29 cellular contexts compared by ENCODE assay signal in the genomic region with DNA sequence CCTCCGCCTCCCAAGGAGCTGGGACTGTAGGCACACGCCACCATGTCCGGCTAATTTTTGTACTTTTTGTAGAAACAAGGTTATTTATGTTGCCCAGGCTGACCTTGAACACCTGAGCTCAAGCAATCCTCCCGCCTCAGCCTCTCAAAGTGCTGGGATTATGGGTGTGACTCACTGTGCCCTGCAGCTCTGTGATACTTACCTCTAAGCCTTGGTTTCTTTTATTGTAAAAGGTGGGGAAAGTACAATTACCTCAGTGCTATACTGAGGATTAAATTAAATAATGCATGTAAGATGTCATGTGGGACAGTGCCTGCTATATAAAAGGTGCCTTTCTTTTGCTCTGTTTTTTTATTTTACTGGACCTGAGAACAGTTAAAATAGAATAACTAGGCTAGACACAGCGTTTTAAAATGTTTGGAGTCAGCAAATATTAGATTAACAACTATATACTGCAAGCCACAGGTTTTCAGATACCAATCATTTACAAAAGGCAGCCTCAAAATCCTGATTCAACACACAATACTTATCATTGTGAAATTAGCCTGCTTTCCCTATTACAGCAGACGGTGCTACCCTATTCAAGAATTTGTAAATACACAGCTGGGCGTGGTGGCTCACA.
"Had no signal": no experiment of that assay in that cellular context is flagged by ENCODE, and none has a peak within 500 bp of the region (broad histone marks: within the 10 kb centered on the region; RNA-seq: fewer than 3 reads in every experiment).

No MANE protein-coding gene starts in this region.

- H3K27ac ChIP-seq: brain microvascular endothelial cell, KMS-11, SJCRH30, SK-N-MC, WERI-Rb-1 had no signal

- H3K9ac ChIP-seq: KMS-11 had no signal

- ATAC-seq: activated T-cell treated with anti-CD3 and anti-CD28 coated beads, Interleukin-2, amount 50 U/mL, for 72 hours; activated T-helper 17 cell treated with anti-CD3 and anti-CD28 coated beads, Interleukin-2, amount 50 U/mL, for 72 hours; Panc1 had no signal

- H3K4me1 ChIP-seq: SJCRH30 had no signal

- DNase-seq: activated CD4-positive, alpha-beta memory T cell treated with anti-CD3 and anti-CD28 coated beads, Interleukin-2, amount 10 ng/mL, durations not matched to agents 7 days and 5 days; activated CD4-positive, alpha-beta T cell treated with anti-CD3 and anti-CD28 coated beads for 1 hour; activated CD4-positive, alpha-beta T cell treated with anti-CD3 and anti-CD28 coated beads for 48 hours; activated CD4-positive, CD25-positive, alpha-beta regulatory T cell; activated effector memory CD4-positive, alpha-beta T cell treated with anti-CD3 and anti-CD28 coated beads, Interleukin-2, amount 50 U/mL, for 16 hours; activated naive CD4-positive, alpha-beta T cell; activated naive CD4-positive, alpha-beta T cell treated with anti-CD3 and anti-CD28 coated beads, Interleukin-2, amount 50 U/mL, for 16 hours; activated naive CD8-positive, alpha-beta T cell treated with anti-CD3 and anti-CD28 coated beads for 36 hours; activated T-cell treated with anti-CD3 and anti-CD28 coated beads, Interleukin-2, amount 50 U/mL, for 1 hour; activated T-cell treated with anti-CD3 and anti-CD28 coated beads, Interleukin-2, amount 50 U/mL, for 72 hours; amniotic stem cell; aorta; brain microvascular endothelial cell; NCI-H1092 treated with DMSO at 0.1 percent for 48 hours; NCI-H1417 treated with DMSO at 0.1 percent for 48 hours; NCI-H187 treated with DMSO at 0.1 percent for 48 hours; NCI-H2081; NCI-H226; NCI-H446 treated with DMSO at 0.1 percent for 48 hours; NCI-H524; NCI-H69; SHP77; SJCRH30; T1000; WERI-Rb-1 had no signal

- H3K27me3 ChIP-seq: brain microvascular endothelial cell, SJCRH30 had no signal

- H3K4me3 ChIP-seq: SJCRH30, SK-N-MC had no signal

- H3K4me2 ChIP-seq: KMS-11 had no signal

- H3K9me3 ChIP-seq: SJCRH30 had no signal
